In the genomic region with DNA sequence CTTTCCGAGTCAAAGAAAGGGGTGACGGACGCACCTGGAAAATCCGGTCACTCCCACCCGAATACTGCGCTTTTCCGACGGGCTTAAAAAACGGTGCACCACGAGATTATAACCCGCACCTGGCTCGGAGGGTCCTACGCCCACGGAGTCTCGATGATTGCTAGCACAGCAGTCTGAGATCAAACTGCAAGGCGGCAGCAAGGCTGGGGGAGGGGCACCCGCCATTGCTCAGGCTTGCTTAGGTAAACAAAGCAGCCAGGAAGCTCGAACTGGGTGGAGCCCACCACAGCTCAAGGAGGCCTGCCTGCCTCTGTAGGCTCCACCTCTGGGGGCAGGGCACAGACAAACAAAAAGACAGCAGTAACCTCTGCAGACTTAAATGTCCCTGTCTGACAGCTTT, we compare ENCODE assay signal across 2 cellular contexts. TPM values are rescaled to one million over a fixed set of nuclear protein-coding genes. Genes with fewer than 3 reads are reported as not detected.
"Had no signal": no experiment of that assay in that cellular context is flagged by ENCODE, and none has a peak within 500 bp of the region (broad histone marks: within the 10 kb centered on the region; RNA-seq: fewer than 3 reads in every experiment).

No MANE protein-coding gene starts in this region.

RNA-seq across cellular contexts. Expression of a gene that starts 52.4 kb away (rescaled TPM):
- total RNA-seq: activated CD4-positive, alpha-beta memory T cell treated with anti-CD3 and anti-CD28 coated beads, Interleukin-2, amount 10 ng/mL, durations not matched to agents 7 days and 5 days; activated CD8-positive, alpha-beta memory T cell treated with anti-CD3 and anti-CD28 coated beads, Interleukin-2, amount 10 ng/mL, durations not matched to agents 7 days and 5 days had no signal
